Comparison of ENCODE assay signal across 23 cellular contexts in the genomic region with DNA sequence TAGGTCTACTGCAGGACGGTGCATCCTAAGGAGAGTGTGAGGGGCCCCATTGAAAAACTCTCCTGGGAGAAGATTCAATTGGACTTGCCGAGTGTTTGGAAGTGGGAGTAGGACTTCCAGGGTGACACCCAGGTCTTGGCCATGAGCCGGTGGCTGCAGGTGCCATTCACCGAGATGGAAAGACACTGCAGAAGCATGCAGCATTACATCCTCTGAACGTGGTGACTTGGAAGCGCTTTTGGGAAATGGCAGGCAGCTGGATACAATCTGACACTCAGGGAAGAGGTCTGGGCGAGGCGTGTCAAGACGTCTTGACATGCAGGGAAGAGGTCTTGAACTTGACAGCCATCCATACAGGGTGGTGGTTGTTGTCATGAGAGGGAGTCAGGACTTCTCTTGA.
"Had no signal": no experiment of that assay in that cellular context is flagged by ENCODE, and none has a peak within 500 bp of the region (broad histone marks: within the 10 kb centered on the region; RNA-seq: fewer than 3 reads in every experiment).

No MANE protein-coding gene starts in this region.

- H3K27ac Mint-ChIP-seq: activated B cell treated with CpG ODN at 0.5 μM for 24 hours; activated CD4-positive, alpha-beta memory T cell treated with anti-CD3 and anti-CD28 coated beads for 36 hours; activated CD4-positive, alpha-beta T cell treated with anti-CD3 and anti-CD28 coated beads for 36 hours; activated naive CD8-positive, alpha-beta T cell treated with anti-CD3 and anti-CD28 coated beads, Interleukin-2, amount 50 U/mL, for 24 hours; mesothelial cell of epicardium; naive thymus-derived CD8-positive, alpha-beta T cell; stimulated activated effector memory CD8-positive, alpha-beta T cell treated with anti-CD3 and anti-CD28 coated beads, Interleukin-12 subunit alpha, Interleukin-12 subunit beta, amount 100 ng/mL, for 72 hours; stimulated activated naive CD8-positive, alpha-beta T cell treated with anti-CD3 and anti-CD28 coated beads, Interleukin-15, amount 100 ng/mL, for 72 hours; T-helper 1 cell treated with Interleukin-12 subunit alpha and Interleukin-12 subunit beta and Interleukin-4 antibody, amounts not matched to agents 30 μg/mL and 1 μg/mL, for 36 hours had no signal

- FAIRE-seq: endometrium, pancreas had no signal

- H3K27ac ChIP-seq: heart right ventricle, left lung, pancreas, right lobe of liver, skin epidermis, transverse colon, uterus had no signal

- H3K4me1 Mint-ChIP-seq: activated B cell treated with CpG ODN at 0.5 μM for 24 hours; activated CD4-positive, alpha-beta T cell treated with anti-CD3 and anti-CD28 coated beads for 36 hours; activated naive CD8-positive, alpha-beta T cell treated with anti-CD3 and anti-CD28 coated beads, Interleukin-2, amount 50 U/mL, for 24 hours; mesothelial cell of epicardium; stimulated activated naive CD8-positive, alpha-beta T cell treated with anti-CD3 and anti-CD28 coated beads, Interleukin-15, amount 100 ng/mL, for 72 hours had no signal

- H3K9me3 Mint-ChIP-seq: activated B cell treated with CpG ODN at 0.5 μM for 24 hours; activated CD4-positive, alpha-beta memory T cell treated with anti-CD3 and anti-CD28 coated beads for 36 hours; activated naive CD8-positive, alpha-beta T cell treated with anti-CD3 and anti-CD28 coated beads, Interleukin-2, amount 50 U/mL, for 24 hours; activated T-cell treated with anti-CD3 and anti-CD28 coated beads, Interleukin-2, amount 50 U/mL, for 4 hours; mesothelial cell of epicardium; naive thymus-derived CD8-positive, alpha-beta T cell; stimulated activated effector memory CD8-positive, alpha-beta T cell treated with anti-CD3 and anti-CD28 coated beads, Interleukin-12 subunit alpha, Interleukin-12 subunit beta, amount 100 ng/mL, for 72 hours; stimulated activated naive CD8-positive, alpha-beta T cell treated with anti-CD3 and anti-CD28 coated beads, Interleukin-15, amount 100 ng/mL, for 72 hours; T-helper 1 cell treated with Interleukin-12 subunit alpha and Interleukin-12 subunit beta and Interleukin-4 antibody, amounts not matched to agents 30 μg/mL and 1 μg/mL, for 36 hours had no signal

- H3K4me3 ChIP-seq: heart right ventricle, left lung, lung, pancreas, right lobe of liver, skin epidermis, transverse colon, uterus had no signal

- H3K9me3 ChIP-seq: pancreas, right lobe of liver, transverse colon, uterus had no signal

- DNase-seq: activated B cell treated with CpG ODN at 0.5 μM for 24 hours; activated CD4-positive, alpha-beta memory T cell treated with anti-CD3 and anti-CD28 coated beads for 36 hours; activated CD4-positive, alpha-beta T cell treated with anti-CD3 and anti-CD28 coated beads for 36 hours; activated gamma-delta T cell; activated naive CD4-positive, alpha-beta T cell treated with anti-CD3 and anti-CD28 coated beads, Interleukin-2, amount 50 U/mL, for 16 hours; activated naive CD8-positive, alpha-beta T cell treated with anti-CD3 and anti-CD28 coated beads, Interleukin-2, amount 50 U/mL, for 24 hours; activated T-cell treated with anti-CD3 and anti-CD28 coated beads, Interleukin-2, amount 50 U/mL, for 4 hours; heart right ventricle; left lung; pancreas; stimulated activated CD4-positive, alpha-beta T cell treated with anti-CD3 and anti-CD28 coated beads, Interleukin-2, amount 100 ng/mL, for 24 hours; stimulated activated naive CD8-positive, alpha-beta T cell treated with anti-CD3 and anti-CD28 coated beads, Interleukin-15, amount 100 ng/mL, for 72 hours; T1000 had no signal

- H3K36me3 ChIP-seq: heart right ventricle, left lung, pancreas, right lobe of liver, transverse colon, uterus had no signal

- H3K27me3 ChIP-seq: right lobe of liver, uterus had no signal

- H3K4me1 ChIP-seq: heart right ventricle, left lung, pancreas, right lobe of liver, transverse colon, uterus had no signal

- H3K36me3 Mint-ChIP-seq: activated CD4-positive, alpha-beta memory T cell treated with anti-CD3 and anti-CD28 coated beads for 36 hours; mesothelial cell of epicardium; naive thymus-derived CD8-positive, alpha-beta T cell; stimulated activated effector memory CD8-positive, alpha-beta T cell treated with anti-CD3 and anti-CD28 coated beads, Interleukin-12 subunit alpha, Interleukin-12 subunit beta, amount 100 ng/mL, for 72 hours had no signal

- H3K4me3 Mint-ChIP-seq: activated B cell treated with CpG ODN at 0.5 μM for 24 hours; activated CD4-positive, alpha-beta memory T cell treated with anti-CD3 and anti-CD28 coated beads for 36 hours; activated CD4-positive, alpha-beta T cell treated with anti-CD3 and anti-CD28 coated beads for 36 hours; activated naive CD8-positive, alpha-beta T cell treated with anti-CD3 and anti-CD28 coated beads, Interleukin-2, amount 50 U/mL, for 24 hours; activated T-cell treated with anti-CD3 and anti-CD28 coated beads, Interleukin-2, amount 50 U/mL, for 4 hours; mesothelial cell of epicardium; naive thymus-derived CD8-positive, alpha-beta T cell; stimulated activated effector memory CD8-positive, alpha-beta T cell treated with anti-CD3 and anti-CD28 coated beads, Interleukin-12 subunit alpha, Interleukin-12 subunit beta, amount 100 ng/mL, for 72 hours; stimulated activated naive CD8-positive, alpha-beta T cell treated with anti-CD3 and anti-CD28 coated beads, Interleukin-15, amount 100 ng/mL, for 72 hours; T-helper 1 cell treated with Interleukin-12 subunit alpha and Interleukin-12 subunit beta and Interleukin-4 antibody, amounts not matched to agents 30 μg/mL and 1 μg/mL, for 36 hours had no signal

- ATAC-seq: activated CD4-positive, alpha-beta T cell treated with anti-CD3 and anti-CD28 coated beads for 36 hours; activated naive CD8-positive, alpha-beta T cell treated with anti-CD3 and anti-CD28 coated beads, Interleukin-2, amount 50 U/mL, for 24 hours; activated T-cell treated with anti-CD3 and anti-CD28 coated beads, Interleukin-2, amount 50 U/mL, for 4 hours; heart right ventricle; left lung; naive thymus-derived CD8-positive, alpha-beta T cell; pancreas; right lobe of liver; stimulated activated naive CD8-positive, alpha-beta T cell treated with anti-CD3 and anti-CD28 coated beads, Interleukin-15, amount 100 ng/mL, for 72 hours had no signal
